26 cellular contexts compared by ENCODE assay signal in the genomic region with DNA sequence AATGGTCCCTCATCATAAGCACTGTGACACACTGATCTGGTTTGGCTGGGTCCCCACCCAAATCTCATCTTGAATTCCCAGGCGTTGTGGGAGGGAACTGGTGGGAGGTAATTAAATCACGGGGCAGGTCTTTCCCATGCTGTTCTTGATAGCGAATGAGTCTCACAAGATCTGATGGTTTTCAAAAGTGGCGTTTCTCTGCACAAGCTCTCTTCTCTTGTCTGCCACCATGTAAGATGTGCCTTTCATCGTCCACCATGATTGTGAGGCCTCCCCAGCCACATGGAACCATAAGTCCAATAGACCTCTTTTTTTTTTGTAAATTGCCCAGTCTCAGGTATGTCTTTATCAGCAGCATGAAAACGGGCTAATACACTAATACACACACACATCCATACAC. TPM values are rescaled to one million over a fixed set of nuclear protein-coding genes. Genes with fewer than 3 reads are reported as not detected.
A peak's percentile ranks its signal among the peaks of the same experiment; 100 is the strongest.
DNase-seq lines count a peak whose midpoint lies in the region; ATAC-seq, FAIRE-seq and TF ChIP-seq lines count a peak whose summit lies in the region.
"Had no signal": no experiment of that assay in that cellular context is flagged by ENCODE, and none has a peak within 500 bp of the region (broad histone marks: within the 10 kb centered on the region; RNA-seq: fewer than 3 reads in every experiment).

No MANE protein-coding gene starts in this region.

- no peaks in the 10 kb centered on the region for H4K20me1 ChIP-seq in K562 (replicated peaks; ENCODE audit: control insufficient read depth, insufficient read depth, low read length)
- H4K20me1 ChIP-seq: BLaER1 had no signal

- TF ChIP-seq POLR2A in K562 (conservative IDR thresholded peaks at IDR 0.05), result no peak

- no peak for TF ChIP-seq RAD21 in K562 (CRISPR knock-in tag; conservative IDR thresholded peaks at IDR 0.05 in 1 of 2, IDR thresholded peaks at IDR 0.05 in 1 of 2)

- no peaks in the 10 kb centered on the region for H3K27me3 ChIP-seq in K562 (ENCODE audit: control insufficient read depth in 2 of 2, insufficient read depth in 2 of 2, low read length in 2 of 2)

- BruUV-seq in K562 (replicated peaks; lab: Mats Ljungman, UMichigan), result no TSS peak

- no peak for ATAC-seq in activated naive CD8-positive, alpha-beta T cell treated with anti-CD3 and anti-CD28 coated beads, Interleukin-2, amount 50 U/mL, for 24 hours
- ATAC-seq in K562 (no peak), HG03196 (IDR thresholded peaks at IDR 0.05; ENCODE audit: unreplicated experiment) (no peak), GM21717 (IDR thresholded peaks at IDR 0.05; ENCODE audit: unreplicated experiment) (no peak)
- ATAC-seq: GM12878, GM23338, Panc1 had no signal

- H3K4me1 Mint-ChIP-seq in activated naive CD8-positive, alpha-beta T cell (ENCODE audit: low read depth), result peaks cover 8% of the 10 kb centered on the region
- peaks cover 15% of the 10 kb centered on the region for H3K4me1 Mint-ChIP-seq in activated naive CD8-positive, alpha-beta T cell treated with anti-CD3 and anti-CD28 coated beads, Interleukin-2, amount 50 U/mL, for 24 hours
- peaks cover 23% of the 10 kb centered on the region for H3K4me1 Mint-ChIP-seq in activated CD4-positive, alpha-beta memory T cell treated with anti-CD3 and anti-CD28 coated beads, Interleukin-2, amount 10 ng/mL, durations not matched to agents 7 days and 5 days

- WGBS in K562 (ENCODE audit: insufficient coverage, low coverage, missing lambda C conversion rate), result 51% methylated on average over 6 of the region's 6 CpGs

- peaks cover 6 to 12% of the 10 kb centered on the region in 2 experiments; a peak in 4 of 5 replicates for H3K4me1 ChIP-seq in K562 (replicated peaks in 1 of 2; ENCODE audit: control insufficient read depth in 2 of 2, insufficient read depth in 2 of 2, low read length in 2 of 2)

- H3K27ac Mint-ChIP-seq in activated naive CD8-positive, alpha-beta T cell, result peak overlapping the region; percentile 5
- H3K27ac Mint-ChIP-seq in activated naive CD8-positive, alpha-beta T cell treated with anti-CD3 and anti-CD28 coated beads, Interleukin-2, amount 50 U/mL, for 24 hours, result no peak overlapping the region
- H3K27ac Mint-ChIP-seq in activated CD4-positive, alpha-beta memory T cell treated with anti-CD3 and anti-CD28 coated beads, Interleukin-2, amount 10 ng/mL, durations not matched to agents 7 days and 5 days, result peak overlapping the region; percentile 56
- H3K27ac Mint-ChIP-seq: CD4-positive, alpha-beta T cell; GM23338; IgD-negative memory B cell had no signal

- H3K4me3 Mint-ChIP-seq in activated naive CD8-positive, alpha-beta T cell, result no peak overlapping the region
- H3K4me3 Mint-ChIP-seq in activated naive CD8-positive, alpha-beta T cell treated with anti-CD3 and anti-CD28 coated beads, Interleukin-2, amount 50 U/mL, for 24 hours, result no peak overlapping the region
- no peak overlapping the region for H3K4me3 Mint-ChIP-seq in activated CD4-positive, alpha-beta memory T cell treated with anti-CD3 and anti-CD28 coated beads, Interleukin-2, amount 10 ng/mL, durations not matched to agents 7 days and 5 days
- H3K4me3 Mint-ChIP-seq: CD4-positive, alpha-beta T cell; GM23338; IgD-negative memory B cell had no signal

- H3K27me3 Mint-ChIP-seq in activated naive CD8-positive, alpha-beta T cell, result no peaks in the 10 kb centered on the region
- no peaks in the 10 kb centered on the region for H3K27me3 Mint-ChIP-seq in activated naive CD8-positive, alpha-beta T cell treated with anti-CD3 and anti-CD28 coated beads, Interleukin-2, amount 50 U/mL, for 24 hours
- no peaks in the 10 kb centered on the region for H3K27me3 Mint-ChIP-seq in activated CD4-positive, alpha-beta memory T cell treated with anti-CD3 and anti-CD28 coated beads, Interleukin-2, amount 10 ng/mL, durations not matched to agents 7 days and 5 days
- H3K27me3 Mint-ChIP-seq: CD4-positive, alpha-beta T cell; IgD-negative memory B cell had no signal

- no peaks in the 10 kb centered on the region for H3K79me2 ChIP-seq in K562 (ENCODE audit: control insufficient read depth, insufficient read depth, low read length)

- POLR2A ChIA-PET in activated CD4-positive, alpha-beta memory T cell treated with anti-CD3 and anti-CD28 coated beads, Interleukin-2, amount 10 ng/mL, durations not matched to agents 7 days and 5 days (lab: Charles Lee), result interaction anchor here (4.1 kb wide), 1 partner anchor 33 kb away, joined by 11 read pairs; no protein-coding TSS in a partner anchor
- POLR2A ChIA-PET in K562 (lab: Yijun Ruan, JAX), result no interaction called here

- no peak overlapping the region for H2AFZ ChIP-seq in K562 (ENCODE audit: low read depth, low read length)
- H2AFZ ChIP-seq: GM23338 had no signal

- H3K9me3 ChIP-seq in K562 (replicated peaks; ENCODE audit: control insufficient read depth, insufficient read depth, low read depth, low read length), result no peaks in the 10 kb centered on the region
- H3K9me3 ChIP-seq: SK-N-SH had no signal

- no peak overlapping the region for H3K9ac ChIP-seq in K562 (ENCODE audit: insufficient read depth in 1 of 2, low read depth in 2 of 2, low read length in 2 of 2)
- H3K9ac ChIP-seq: BLaER1, SK-N-SH had no signal

- no peak overlapping the region for H3K4me3 ChIP-seq in K562
- H3K4me3 ChIP-seq: BLaER1, GM12878, GM23338 had no signal

- no peak overlapping the region for H3K27ac ChIP-seq in K562 (ENCODE audit: extremely low read depth, low read depth, low read length)
- H3K27ac ChIP-seq: BLaER1 had no signal

- H3K9me3 Mint-ChIP-seq in activated naive CD8-positive, alpha-beta T cell (ENCODE audit: low read depth), result no peaks in the 10 kb centered on the region
- H3K9me3 Mint-ChIP-seq in activated naive CD8-positive, alpha-beta T cell treated with anti-CD3 and anti-CD28 coated beads, Interleukin-2, amount 50 U/mL, for 24 hours, result peaks cover 5% of the 10 kb centered on the region
- H3K9me3 Mint-ChIP-seq in activated CD4-positive, alpha-beta memory T cell treated with anti-CD3 and anti-CD28 coated beads, Interleukin-2, amount 10 ng/mL, durations not matched to agents 7 days and 5 days, result peaks cover 5% of the 10 kb centered on the region
- H3K9me3 Mint-ChIP-seq: CD4-positive, alpha-beta T cell had no signal

- in situ Hi-C loops in K562 (cut with MboI), result no loop called here

- no peaks in the 10 kb centered on the region for H3K9me1 ChIP-seq in K562 (ENCODE audit: control insufficient read depth, insufficient read depth, low read length)

- no peak overlapping the region for H3K4me2 ChIP-seq in K562 (ENCODE audit: insufficient read depth, low read length)
- H3K4me2 ChIP-seq: GM23338, SK-N-SH had no signal

- TF ChIP-seq CTCF in K562 (IDR thresholded peaks at IDR 0.05 in 2 of 3, conservative IDR thresholded peaks at IDR 0.05 in 1 of 3; ENCODE audit: insufficient read depth in 2 of 3, low read depth in 1 of 3, low read length in 3 of 3), result no peak

- TF ChIP-seq EP300 in K562 (IDR thresholded peaks at IDR 0.05; ENCODE audit: low read length), result no peak

- intact Hi-C loops in K562 (cut with micrococcal nuclease), result no loop called here

- no peak for FAIRE-seq in K562 (lab: Jason Lieb, UNC)
- FAIRE-seq: GM12878 had no signal

- CTCF ChIA-PET in activated CD4-positive, alpha-beta memory T cell treated with anti-CD3 and anti-CD28 coated beads, Interleukin-2, amount 10 ng/mL, durations not matched to agents 7 days and 5 days (lab: Charles Lee), result interaction anchor here (1.6 kb wide), 1 partner anchor 32 kb away, joined by 3 read pairs; no protein-coding TSS in a partner anchor
- CTCF ChIA-PET in K562 (lab: Yijun Ruan, JAX; ENCODE audit: low intra/inter-chr PET ratio), result interaction anchor here (0.7 kb wide), 1 partner anchor 34 kb away, joined by 3 read pairs; no protein-coding TSS in a partner anchor

- DNase-seq in activated naive CD8-positive, alpha-beta T cell treated with anti-CD3 and anti-CD28 coated beads, Interleukin-2, amount 50 U/mL, for 24 hours, result no peak
- no peak for DNase-seq in activated CD4-positive, alpha-beta memory T cell treated with anti-CD3 and anti-CD28 coated beads, Interleukin-2, amount 10 ng/mL, durations not matched to agents 7 days and 5 days
- DNase-seq in K562 (ENCODE audit: extremely low read depth in 1 of 4, low spot score in 3 of 4), result no peak
- DNase-seq in activated CD4-positive, CD25-positive, alpha-beta regulatory T cell treated with anti-CD3 and anti-CD28 coated beads, Interleukin-2, amount 50 U/mL, for 72 hours, result no peak
- DNase-seq: CD4-positive, alpha-beta T cell; COR-L47; DMS 273 treated with DMSO at 0.1 percent for 48 hours; DND-41; HCEC 1CT; Karpas-422; NCI-H1694; NCI-H2081; NCI-H2171; NCI-H524 treated with DMSO at 0.1 percent for 48 hours; NCI-H82; SIG-M5; SK-N-SH had no signal

- peaks cover 38% of the 10 kb centered on the region; the same call in 2 of the 3 replicates for H3K36me3 ChIP-seq in K562 (ENCODE audit: control insufficient read depth, insufficient read depth, low read length)

- H3K36me3 Mint-ChIP-seq in activated naive CD8-positive, alpha-beta T cell, result peaks cover 15% of the 10 kb centered on the region
- peaks cover 39% of the 10 kb centered on the region for H3K36me3 Mint-ChIP-seq in activated naive CD8-positive, alpha-beta T cell treated with anti-CD3 and anti-CD28 coated beads, Interleukin-2, amount 50 U/mL, for 24 hours (ENCODE audit: low read depth)
- peaks cover 45% of the 10 kb centered on the region for H3K36me3 Mint-ChIP-seq in activated CD4-positive, alpha-beta memory T cell treated with anti-CD3 and anti-CD28 coated beads, Interleukin-2, amount 10 ng/mL, durations not matched to agents 7 days and 5 days (ENCODE audit: low read depth)

RNA-seq across cellular contexts. Expression of gene GPR4, which starts 6.9 kb away (rescaled TPM):
- not detected for total RNA-seq in activated CD4-positive, alpha-beta memory T cell treated with anti-CD3 and anti-CD28 coated beads, Interleukin-2, amount 10 ng/mL, durations not matched to agents 7 days and 5 days
- 0.12 TPM in 2 replicates for total RNA-seq in K562 (2011; cell fraction: chromatin; rRNA removed; ENCODE audit: low replicate concordance)
- not detected in 2 replicates for total RNA-seq in K562 (2011; cell fraction: nucleolus; rRNA removed)
- total RNA-seq in K562 (2011; cell fraction: nucleoplasm; rRNA removed), result not detected in 2 replicates
- total RNA-seq in K562 (2014; rRNA removed), result not detected in 2 replicates
- total RNA-seq in K562 (2014; rRNA removed; fragmentation: Illumina TruSeq; extraction: Trizol), result not detected in 2 replicates
- total RNA-seq in K562 (2015; rRNA removed; fragmentation: Illumina TruSeq; extraction: Trizol), result not detected in 2 replicates
- total RNA-seq in K562 (2021), result 0.07 and 0.09 TPM in 2 replicates
- polyA plus RNA-seq in K562 (2011; rRNA removed), result 0.03 TPM in 1 of 2 replicates, not detected in the other
- 0.03 TPM in 1 of 2 replicates, not detected in the other for polyA plus RNA-seq in K562 (2011; cell fraction: cytosol; rRNA removed)
- polyA plus RNA-seq in K562 (2011; cell fraction: nucleus; rRNA removed), result 0.06 TPM in 2 replicates
- polyA plus RNA-seq in K562 (2012), result 0.16 and 0.21 TPM in 2 replicates
- 0.04 and 0.12 TPM in 2 replicates for polyA plus RNA-seq in K562 (2014; fragmentation: Illumina TruSeq; extraction: Trizol)
- not detected for polyA plus RNA-seq in K562 (2014; fragmentation: Nextera tagmentation; extraction: Ambion mirVana)
- 0.03 TPM in 1 of 2 replicates, not detected in the other for polyA plus RNA-seq in K562 (2014; rRNA removed)
- not detected in 2 replicates for polyA minus RNA-seq in K562 (2011; rRNA and poly(A)+ RNA removed)
- polyA minus RNA-seq in K562 (2011; cell fraction: cytosol; rRNA and poly(A)+ RNA removed), result not detected in 2 replicates
- 0.13 TPM in 1 of 2 replicates, not detected in the other for polyA minus RNA-seq in K562 (2011; cell fraction: nucleus; rRNA and poly(A)+ RNA removed)
- total RNA-seq: CD4-positive, alpha-beta T cell; GM12878; MCF 10A had no signal
- polyA plus RNA-seq: GM12878, IgD-negative memory B cell had no signal

RNA-seq across cellular contexts. Expression of gene OPA3, which starts 24.3 kb away (rescaled TPM):
- 10 to 100 TPM; 12.0 to 12.9 TPM for total RNA-seq in activated CD4-positive, alpha-beta memory T cell treated with anti-CD3 and anti-CD28 coated beads, Interleukin-2, amount 10 ng/mL, durations not matched to agents 7 days and 5 days
- 15.8 and 30.8 TPM in 2 replicates for total RNA-seq in K562 (2011; cell fraction: chromatin; rRNA removed; ENCODE audit: low replicate concordance)
- total RNA-seq in K562 (2011; cell fraction: nucleolus; rRNA removed), result 9.5 TPM in 2 replicates
- 10.4 and 11.7 TPM in 2 replicates for total RNA-seq in K562 (2011; cell fraction: nucleoplasm; rRNA removed)
- total RNA-seq in K562 (2014; rRNA removed) (5.5 and 7.7 TPM in 2 replicates), K562 (2014; rRNA removed; fragmentation: Illumina TruSeq; extraction: Trizol) (8.4 and 9.0 TPM in 2 replicates), K562 (2015; rRNA removed; fragmentation: Illumina TruSeq; extraction: Trizol) (12.2 and 12.9 TPM in 2 replicates), K562 (2021) (16.8 and 18.8 TPM in 2 replicates)
- polyA plus RNA-seq in K562 (2011; rRNA removed) (14.2 and 16.4 TPM in 2 replicates), K562 (2014; fragmentation: Illumina TruSeq; extraction: Trizol) (10.6 and 12.6 TPM in 2 replicates), K562 (2014; fragmentation: Nextera tagmentation; extraction: Ambion mirVana) (1 to 10 TPM; 1.4 to 2.1 TPM), K562 (2014; rRNA removed) (7.0 and 9.3 TPM in 2 replicates)
- polyA plus RNA-seq in K562 (2011; cell fraction: cytosol; rRNA removed), result 23.7 and 30.7 TPM in 2 replicates
- polyA plus RNA-seq in K562 (2011; cell fraction: nucleus; rRNA removed), result 6.1 and 6.4 TPM in 2 replicates
- polyA plus RNA-seq in K562 (2012), result 10.3 and 11.1 TPM in 2 replicates
- 11.1 and 13.0 TPM in 2 replicates for polyA minus RNA-seq in K562 (2011; rRNA and poly(A)+ RNA removed)
- polyA minus RNA-seq in K562 (2011; cell fraction: cytosol; rRNA and poly(A)+ RNA removed), result 7.8 and 9.7 TPM in 2 replicates
- 2.0 and 2.2 TPM in 2 replicates for polyA minus RNA-seq in K562 (2011; cell fraction: nucleus; rRNA and poly(A)+ RNA removed)

RNA-seq across cellular contexts. Expression of gene EML2, which starts 30.2 kb away (rescaled TPM):
- 100 to 1,000 TPM; 136 to 146 TPM for total RNA-seq in activated CD4-positive, alpha-beta memory T cell treated with anti-CD3 and anti-CD28 coated beads, Interleukin-2, amount 10 ng/mL, durations not matched to agents 7 days and 5 days
- 111 and 247 TPM in 2 replicates for total RNA-seq in K562 (2011; cell fraction: chromatin; rRNA removed; ENCODE audit: low replicate concordance)
- 153 and 167 TPM in 2 replicates for total RNA-seq in K562 (2011; cell fraction: nucleolus; rRNA removed)
- total RNA-seq in K562 (2011; cell fraction: nucleoplasm; rRNA removed), result 116 and 121 TPM in 2 replicates
- total RNA-seq in K562 (2014; rRNA removed) (38.8 and 45.0 TPM in 2 replicates), K562 (2014; rRNA removed; fragmentation: Illumina TruSeq; extraction: Trizol) (13.0 and 16.7 TPM in 2 replicates), K562 (2015; rRNA removed; fragmentation: Illumina TruSeq; extraction: Trizol) (19.6 and 21.6 TPM in 2 replicates), K562 (2021) (56.3 and 69.6 TPM in 2 replicates)
- polyA plus RNA-seq in K562 (2011; rRNA removed) (24.8 and 42.3 TPM in 2 replicates), K562 (2014; fragmentation: Illumina TruSeq; extraction: Trizol) (30.7 and 40.9 TPM in 2 replicates), K562 (2014; fragmentation: Nextera tagmentation; extraction: Ambion mirVana) (1 to 10 TPM; 2.6 to 2.7 TPM), K562 (2014; rRNA removed) (50.9 and 53.9 TPM in 2 replicates)
- 33.6 and 35.3 TPM in 2 replicates for polyA plus RNA-seq in K562 (2011; cell fraction: cytosol; rRNA removed)
- polyA plus RNA-seq in K562 (2011; cell fraction: nucleus; rRNA removed), result 183 and 277 TPM in 2 replicates
- 52.0 and 83.3 TPM in 2 replicates for polyA plus RNA-seq in K562 (2012)
- 17.6 and 20.1 TPM in 2 replicates for polyA minus RNA-seq in K562 (2011; rRNA and poly(A)+ RNA removed)
- 23.7 and 26.5 TPM in 2 replicates for polyA minus RNA-seq in K562 (2011; cell fraction: cytosol; rRNA and poly(A)+ RNA removed)
- polyA minus RNA-seq in K562 (2011; cell fraction: nucleus; rRNA and poly(A)+ RNA removed), result 41.0 and 43.9 TPM in 2 replicates

RNA-seq across cellular contexts. Expression of gene GIPR, which starts 59.1 kb away (rescaled TPM):
- total RNA-seq in activated CD4-positive, alpha-beta memory T cell treated with anti-CD3 and anti-CD28 coated beads, Interleukin-2, amount 10 ng/mL, durations not matched to agents 7 days and 5 days, result 10 to 100 TPM; 11.4 to 12.3 TPM
- 167 and 311 TPM in 2 replicates for total RNA-seq in K562 (2011; cell fraction: chromatin; rRNA removed; ENCODE audit: low replicate concordance)
- 156 and 157 TPM in 2 replicates for total RNA-seq in K562 (2011; cell fraction: nucleolus; rRNA removed)
- total RNA-seq in K562 (2011; cell fraction: nucleoplasm; rRNA removed), result 157 and 215 TPM in 2 replicates
- total RNA-seq in K562 (2014; rRNA removed) (12.7 and 14.9 TPM in 2 replicates), K562 (2014; rRNA removed; fragmentation: Illumina TruSeq; extraction: Trizol) (13.4 and 13.6 TPM in 2 replicates), K562 (2015; rRNA removed; fragmentation: Illumina TruSeq; extraction: Trizol) (19.6 and 19.8 TPM in 2 replicates), K562 (2021) (21.7 and 24.4 TPM in 2 replicates)
- polyA plus RNA-seq in K562 (2011; rRNA removed) (10.7 and 14.0 TPM in 2 replicates), K562 (2014; fragmentation: Illumina TruSeq; extraction: Trizol) (12.7 and 16.9 TPM in 2 replicates), K562 (2014; fragmentation: Nextera tagmentation; extraction: Ambion mirVana) (1 to 10 TPM; 2.2 to 2.5 TPM), K562 (2014; rRNA removed) (26.3 and 26.8 TPM in 2 replicates)
- polyA plus RNA-seq in K562 (2011; cell fraction: cytosol; rRNA removed), result 5.8 and 6.6 TPM in 2 replicates
- polyA plus RNA-seq in K562 (2011; cell fraction: nucleus; rRNA removed), result 109 and 181 TPM in 2 replicates
- polyA plus RNA-seq in K562 (2012), result 31.1 and 55.4 TPM in 2 replicates
- 13.2 and 19.1 TPM in 2 replicates for polyA minus RNA-seq in K562 (2011; rRNA and poly(A)+ RNA removed)
- polyA minus RNA-seq in K562 (2011; cell fraction: cytosol; rRNA and poly(A)+ RNA removed), result 7.3 and 11.5 TPM in 2 replicates
- 49.4 and 54.7 TPM in 2 replicates for polyA minus RNA-seq in K562 (2011; cell fraction: nucleus; rRNA and poly(A)+ RNA removed)
- total RNA-seq: MCF 10A had no signal
- polyA plus RNA-seq: IgD-negative memory B cell had no signal
